Comparison of ENCODE assay signal across 17 cellular contexts in the genomic region with DNA sequence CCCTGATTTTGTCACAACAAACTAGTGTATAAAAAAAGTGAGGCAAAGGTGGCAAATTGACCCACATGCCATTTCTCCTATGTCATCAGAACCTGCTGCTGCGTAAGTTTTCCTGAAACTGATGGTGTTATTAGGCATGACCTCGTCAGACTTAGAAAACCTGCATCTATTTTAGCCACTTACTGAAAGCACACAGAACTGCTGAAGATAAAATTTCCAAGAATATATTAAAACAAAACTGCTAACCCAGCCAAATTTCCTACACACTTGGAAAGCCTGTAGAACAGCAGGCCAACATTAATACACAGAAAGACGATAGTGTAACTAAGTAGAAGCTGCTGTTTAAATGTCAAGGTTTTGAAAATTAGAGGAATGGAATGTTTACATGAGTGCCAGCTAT.
DNase-seq lines count a peak whose midpoint lies in the region; ATAC-seq and TF ChIP-seq lines count a peak whose summit lies in the region.
"Had no signal": no experiment of that assay in that cellular context is flagged by ENCODE, and none has a peak within 500 bp of the region (broad histone marks: within the 10 kb centered on the region; RNA-seq: fewer than 3 reads in every experiment).

No MANE protein-coding gene starts in this region.

- peak; percentile 41; the same call in 1 of the 2 replicates for ATAC-seq in IMR-90 (ENCODE audit: low read depth)
- ATAC-seq in GM19395 (IDR thresholded peaks at IDR 0.05; ENCODE audit: unreplicated experiment): no peak
- ATAC-seq in activated CD8-positive, alpha-beta T cell treated with anti-CD3 and anti-CD28 coated beads, Interleukin-2, amount 10 ng/mL, durations not matched to agents 7 days and 5 days: no peak
- ATAC-seq: esophagus mucosa; left lobe of liver; natural killer cell treated with Interleukin-12 subunit alpha and Interleukin-12 subunit beta and Interleukin-15 and Interleukin-18, amount 100 ng/mL, for 72 hours had no signal

- H4K8ac ChIP-seq in IMR-90 (ENCODE audit: low read depth in 2 of 2, low read length in 2 of 2): no peak overlapping the region

- no peak for TF ChIP-seq CTCF in IMR-90 (conservative IDR thresholded peaks at IDR 0.05; ENCODE audit: low read depth, low read length)
- TF ChIP-seq CTCF in esophagus muscularis mucosa (IDR thresholded peaks at IDR 0.05): no peak
- TF ChIP-seq CTCF in mesothelial cell of epicardium (IDR thresholded peaks at IDR 0.05; ENCODE audit: unreplicated experiment): no peak

- no peak overlapping the region for H2BK15ac ChIP-seq in IMR-90 (ENCODE audit: low read depth, low read length)

- H2BK5ac ChIP-seq in IMR-90 (ENCODE audit: low read depth, low read length, poor library complexity, severe bottlenecking): no peak overlapping the region

- peak overlapping the region; percentile 53 for H3K27ac Mint-ChIP-seq in mesothelial cell of epicardium
- H3K27ac Mint-ChIP-seq in activated CD8-positive, alpha-beta T cell treated with anti-CD3 and anti-CD28 coated beads, Interleukin-2, amount 10 ng/mL, durations not matched to agents 7 days and 5 days: no peak overlapping the region
- H3K27ac Mint-ChIP-seq: natural killer cell treated with Interleukin-12 subunit alpha and Interleukin-12 subunit beta and Interleukin-15 and Interleukin-18, amount 100 ng/mL, for 72 hours had no signal

- no TSS peak for BruUV-seq in IMR-90 (replicated peaks; lab: Mats Ljungman, UMichigan)

- H3K27ac ChIP-seq in IMR-90 (ENCODE audit: insufficient read depth, low read length): no peak overlapping the region
- peak overlapping the region in 3 of 4 donors; percentile 11 to 60 (median 21) for H3K27ac ChIP-seq in esophagus muscularis mucosa (replicated peaks in 1 of 4)

- no peak overlapping the region for H3K4me3 ChIP-seq in IMR-90 (ENCODE audit: insufficient read depth, low read depth, low read length)
- H3K4me3 ChIP-seq in esophagus muscularis mucosa: no peak overlapping the region

- peaks cover 5% of the 10 kb centered on the region for H3K4me1 ChIP-seq in IMR-90 (ENCODE audit: control insufficient read depth, insufficient read depth, low read length)
- H3K4me1 ChIP-seq in esophagus muscularis mucosa: peaks cover 3 to 28% (median 26%) of the 10 kb centered on the region in 4 donors

- TF ChIP-seq RAD21 in IMR-90 (IDR thresholded peaks at IDR 0.05; ENCODE audit: low read length): no peak

- TF ChIP-seq POLR2A in IMR-90 (IDR thresholded peaks at IDR 0.05; ENCODE audit: low read depth, low read length): no peak
- TF ChIP-seq POLR2A in esophagus muscularis mucosa (IDR thresholded peaks at IDR 0.05; ENCODE audit: low read depth): no peak

- dilution Hi-C loops in IMR-90 (cut with HindIII; ENCODE audit: low sequenced_read_pairs, unreplicated experiment): no loop called here

- POLR2A ChIA-PET in IMR-90 (lab: Charles Lee; ENCODE audit: unreplicated experiment): no interaction called here
- POLR2A ChIA-PET in activated CD8-positive, alpha-beta T cell treated with anti-CD3 and anti-CD28 coated beads, Interleukin-2, amount 10 ng/mL, durations not matched to agents 7 days and 5 days (lab: Charles Lee): no interaction called here

- no peak overlapping the region for H3K14ac ChIP-seq in IMR-90 (replicated peaks; ENCODE audit: low read depth, low read length)

- no peaks in the 10 kb centered on the region for H3K9me3 ChIP-seq in IMR-90 (ENCODE audit: control insufficient read depth, insufficient read depth, low read length)
- no peaks in the 10 kb centered on the region for H3K9me3 ChIP-seq in esophagus muscularis mucosa

- H3K4ac ChIP-seq in IMR-90 (ENCODE audit: low read depth, low read length): no peak overlapping the region

- no peak overlapping the region for H3K23ac ChIP-seq in IMR-90 (ENCODE audit: low read depth, low read length)

- TF ChIP-seq EP300 in esophagus muscularis mucosa (IDR thresholded peaks at IDR 0.05): peak; percentile 57

- DNase-seq in IMR-90 (no peak), RPMI8226 (peak; percentile 50), esophagus muscularis mucosa (ENCODE audit: extremely low spot score) (no peak), mesothelial cell of epicardium (ENCODE audit: low spot score in 2 of 2, unreplicated experiment in 2 of 2) (no peak), NCI-H2081 (lab: John Stamatoyannopoulos, UW) (no peak)
- no peak for DNase-seq in activated CD8-positive, alpha-beta T cell treated with anti-CD3 and anti-CD28 coated beads, Interleukin-2, amount 10 ng/mL, durations not matched to agents 7 days and 5 days
- DNase-seq: activated effector memory CD4-positive, alpha-beta T cell treated with Interleukin-2 at 50 U/mL for 16 hours; caudate nucleus; head of caudate nucleus; NCI-H1105 treated with DMSO at 0.1 percent for 48 hours; NCI-H2107; NCI-H524 treated with DMSO at 0.1 percent for 48 hours; T-helper 9 cell had no signal

- H3K56ac ChIP-seq in IMR-90 (ENCODE audit: extremely low read depth, insufficient read depth, low read length): no peak overlapping the region

- CTCF ChIA-PET in IMR-90 (lab: Yijun Ruan, JAX): no interaction called here
- CTCF ChIA-PET in activated CD8-positive, alpha-beta T cell treated with anti-CD3 and anti-CD28 coated beads, Interleukin-2, amount 10 ng/mL, durations not matched to agents 7 days and 5 days (lab: Charles Lee): no interaction called here

- intact Hi-C loops in IMR-90 (cut with micrococcal nuclease) (no loop called here), esophagus muscularis mucosa (cut with DNase I) (no loop called here)

- H2AK9ac ChIP-seq in IMR-90 (replicated peaks; ENCODE audit: low read depth, low read length, poor library complexity): no peak overlapping the region

- no peak overlapping the region for H2BK20ac ChIP-seq in IMR-90 (ENCODE audit: low read depth, low read length)

- H3K4me2 ChIP-seq in IMR-90 (ENCODE audit: low read depth, low read length): no peak overlapping the region; the same call in 1 of the 2 replicates

- peaks cover 4% of the 10 kb centered on the region; the same call in 1 of the 2 replicates for H3K9me1 ChIP-seq in IMR-90 (ENCODE audit: insufficient read depth, low read length)

- no peak overlapping the region for H2BK120ac ChIP-seq in IMR-90 (ENCODE audit: low read depth, low read length)

- H2AK5ac ChIP-seq in IMR-90 (ENCODE audit: low read depth, low read length): no peak overlapping the region

- no peak overlapping the region for H3K18ac ChIP-seq in IMR-90 (ENCODE audit: low read depth, low read length)

- no peak overlapping the region for H2AFZ ChIP-seq in IMR-90 (replicated peaks; ENCODE audit: low read length, poor library complexity)

- peaks cover 31% of the 10 kb centered on the region for H3K4me1 Mint-ChIP-seq in mesothelial cell of epicardium
- no peaks in the 10 kb centered on the region for H3K4me1 Mint-ChIP-seq in activated CD8-positive, alpha-beta T cell treated with anti-CD3 and anti-CD28 coated beads, Interleukin-2, amount 10 ng/mL, durations not matched to agents 7 days and 5 days (ENCODE audit: low read depth)

- H4K5ac ChIP-seq in IMR-90 (ENCODE audit: low read depth, low read length): no peak overlapping the region

- no peak overlapping the region for H4K91ac ChIP-seq in IMR-90 (ENCODE audit: insufficient read depth, low read depth, low read length)

- no peaks in the 10 kb centered on the region for H3K9me3 Mint-ChIP-seq in mesothelial cell of epicardium
- peaks cover 19% of the 10 kb centered on the region for H3K9me3 Mint-ChIP-seq in activated CD8-positive, alpha-beta T cell treated with anti-CD3 and anti-CD28 coated beads, Interleukin-2, amount 10 ng/mL, durations not matched to agents 7 days and 5 days (ENCODE audit: insufficient read depth)

- H4K20me1 ChIP-seq in IMR-90 (ENCODE audit: insufficient read depth, low read length): no peaks in the 10 kb centered on the region

- H3K36me3 Mint-ChIP-seq in mesothelial cell of epicardium: no peaks in the 10 kb centered on the region
- H3K36me3 Mint-ChIP-seq in activated CD8-positive, alpha-beta T cell treated with anti-CD3 and anti-CD28 coated beads, Interleukin-2, amount 10 ng/mL, durations not matched to agents 7 days and 5 days (ENCODE audit: low read depth): no peaks in the 10 kb centered on the region
- H3K36me3 Mint-ChIP-seq: natural killer cell treated with Interleukin-12 subunit alpha and Interleukin-12 subunit beta and Interleukin-15 and Interleukin-18, amount 100 ng/mL, for 72 hours had no signal

- no peak overlapping the region for H3K4me3 Mint-ChIP-seq in mesothelial cell of epicardium
- no peak overlapping the region for H3K4me3 Mint-ChIP-seq in activated CD8-positive, alpha-beta T cell treated with anti-CD3 and anti-CD28 coated beads, Interleukin-2, amount 10 ng/mL, durations not matched to agents 7 days and 5 days
- H3K4me3 Mint-ChIP-seq: natural killer cell treated with Interleukin-12 subunit alpha and Interleukin-12 subunit beta and Interleukin-15 and Interleukin-18, amount 100 ng/mL, for 72 hours had no signal

- in situ Hi-C loops in IMR-90 (cut with MboI; ENCODE audit: low sequenced_read_pairs): no loop called here

- H3K27me3 Mint-ChIP-seq in mesothelial cell of epicardium (ENCODE audit: low read depth): no peaks in the 10 kb centered on the region
- H3K27me3 Mint-ChIP-seq in activated CD8-positive, alpha-beta T cell treated with anti-CD3 and anti-CD28 coated beads, Interleukin-2, amount 10 ng/mL, durations not matched to agents 7 days and 5 days (ENCODE audit: low read depth): no peaks in the 10 kb centered on the region
- H3K27me3 Mint-ChIP-seq: natural killer cell treated with Interleukin-12 subunit alpha and Interleukin-12 subunit beta and Interleukin-15 and Interleukin-18, amount 100 ng/mL, for 72 hours had no signal

- H3K79me1 ChIP-seq in IMR-90 (ENCODE audit: low read depth in 1 of 2, low read length in 2 of 2): no peaks in the 10 kb centered on the region

- no CpG with 5 or more reads among the region's 3 CpGs for WGBS in IMR-90 (ENCODE audit: extremely low coverage in 2 of 2, insufficient read length in 1 of 2), 2 experiments
- 26% methylated on average over 3 of the region's 3 CpGs for WGBS in esophagus muscularis mucosa

- no peaks in the 10 kb centered on the region for H3K27me3 ChIP-seq in IMR-90 (ENCODE audit: control insufficient read depth, insufficient read depth, low read length)
- H3K27me3 ChIP-seq in esophagus muscularis mucosa: no peaks in the 10 kb centered on the region

- H3K36me3 ChIP-seq in IMR-90 (ENCODE audit: control insufficient read depth, insufficient read depth, low read length): no peaks in the 10 kb centered on the region
- H3K36me3 ChIP-seq in esophagus muscularis mucosa: no peaks in the 10 kb centered on the region

- no peak overlapping the region for H3K9ac ChIP-seq in IMR-90 (ENCODE audit: low read depth, low read length)

TF ChIP-seq in IMR-90, 13 proteins besides CTCF, POLR2A, EP300 and RAD21 (continues in another document):
- TF ChIP-seq MAFK (IDR thresholded peaks at IDR 0.05; ENCODE audit: low read depth, low read length) (no peak), MXI1 (IDR thresholded peaks at IDR 0.05; ENCODE audit: borderline replicate concordance, low read depth, low read length) (no peak), MAZ (IDR thresholded peaks at IDR 0.05; ENCODE audit: borderline replicate concordance, low read depth, low read length) (no peak), CHD1 (IDR thresholded peaks at IDR 0.05; ENCODE audit: low read depth, low read length) (no peak), CEBPB (IDR thresholded peaks at IDR 0.05; ENCODE audit: low read depth, low read length) (no peak)
